ENCODE assay signal across 1 cellular context in genomic region chr19:16521715-16522289, GRCh38.
TF ChIP-seq lines count a peak whose summit lies in the region.

No MANE protein-coding gene starts in this region.

TF ChIP-seq in GM12878, 131 proteins besides CTCF, POLR2A, EP300 and RAD21:
- TF ChIP-seq POLR2AphosphoS5 (IDR thresholded peaks at IDR 0.05; ENCODE audit: low read length) (0 out of 2 replicates have a peak, but pooled peaks have one; percentile 5), BCL3 (IDR thresholded peaks at IDR 0.05; ENCODE audit: borderline replicate concordance, insufficient read depth, low read depth, low read length, poor library complexity, severe bottlenecking) (no peak)
